29 cellular contexts compared by ENCODE assay signal in the genomic region with DNA sequence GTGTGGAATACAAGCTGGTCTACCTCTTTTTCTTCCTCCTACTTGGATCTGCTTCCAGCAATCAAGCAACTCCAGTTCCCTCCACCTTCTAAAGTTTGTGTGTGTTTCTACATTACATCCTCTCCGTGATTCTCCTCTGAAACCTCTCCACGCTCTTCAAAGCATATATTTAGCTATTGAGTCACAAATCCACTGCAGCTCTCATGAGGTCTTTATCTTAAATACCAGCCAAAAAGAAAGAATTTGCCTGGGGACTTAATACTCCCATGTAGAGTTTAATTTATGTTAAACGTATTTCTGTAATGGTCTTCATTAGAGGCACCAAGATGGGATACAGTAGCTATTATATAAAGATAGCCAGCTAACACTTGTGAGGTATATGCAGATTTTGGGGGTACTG.
"Had no signal": no experiment of that assay in that cellular context is flagged by ENCODE, and none has a peak within 500 bp of the region (broad histone marks: within the 10 kb centered on the region; RNA-seq: fewer than 3 reads in every experiment).

No MANE protein-coding gene starts in this region.

- H3K9me3 ChIP-seq: MG63, SJCRH30 had no signal

- H3K36me3 ChIP-seq: MG63, SJCRH30, WERI-Rb-1 had no signal

- ATAC-seq: activated CD8-positive, alpha-beta memory T cell treated with anti-CD3 and anti-CD28 coated beads, Interleukin-2, amount 10 ng/mL, durations not matched to agents 7 days and 5 days; activated naive CD8-positive, alpha-beta T cell treated with anti-CD3 and anti-CD28 coated beads, Interleukin-2, amount 50 U/mL, for 24 hours had no signal

- DNase-seq: activated CD4-positive, alpha-beta memory T cell treated with anti-CD3 and anti-CD28 coated beads, Interleukin-2, amount 10 ng/mL, durations not matched to agents 7 days and 5 days; activated CD4-positive, alpha-beta T cell treated with anti-CD3 and anti-CD28 coated beads for 1 hour; activated CD4-positive, alpha-beta T cell treated with anti-CD3 and anti-CD28 coated beads for 48 hours; activated CD4-positive, CD25-positive, alpha-beta regulatory T cell; activated CD8-positive, alpha-beta memory T cell treated with anti-CD3 and anti-CD28 coated beads for 24 hours; activated CD8-positive, alpha-beta memory T cell treated with anti-CD3 and anti-CD28 coated beads, Interleukin-2, amount 10 ng/mL, durations not matched to agents 7 days and 5 days; activated CD8-positive, alpha-beta memory T cell treated with anti-CD3 and anti-CD28 coated beads, Interleukin-2, amount 50 U/mL, for 48 hours; activated effector memory CD4-positive, alpha-beta T cell treated with Interleukin-2 at 50 U/mL for 16 hours; activated naive CD4-positive, alpha-beta T cell treated with anti-CD3 and anti-CD28 coated beads, Interleukin-2, amount 10 ng/mL, durations not matched to agents 7 days and 5 days; activated naive CD8-positive, alpha-beta T cell treated with anti-CD3 and anti-CD28 coated beads, Interleukin-2, amount 50 U/mL, for 24 hours; activated T-cell treated with anti-CD3 and anti-CD28 coated beads, Interleukin-2, amount 50 U/mL, for 48 hours; anterior cingulate cortex; central memory CD4-positive, alpha-beta T cell; Kasumi-1; KG1; MG63; NCI-H1092; NCI-H1436 treated with DMSO at 0.1 percent for 48 hours; NCI-H1694 treated with DMSO at 0.1 percent for 48 hours; NCI-H2029; NCI-H510A; NCI-H526; NCI-H748 treated with DMSO at 0.1 percent for 48 hours; NK-92 treated with Interleukin-12 subunit alpha and Interleukin-12 subunit beta, amount 100 ng/mL, for 24 hours; SHP77; SJCRH30; T1000; WERI-Rb-1 had no signal

- H3K4me3 ChIP-seq: MG63, SJCRH30, SK-N-MC had no signal

- H3K27me3 ChIP-seq: MG63, SJCRH30 had no signal

- H3K27ac ChIP-seq: SJCRH30, SK-N-MC, WERI-Rb-1 had no signal
